ENCODE assay signal across 26 cellular contexts in the genomic region with DNA sequence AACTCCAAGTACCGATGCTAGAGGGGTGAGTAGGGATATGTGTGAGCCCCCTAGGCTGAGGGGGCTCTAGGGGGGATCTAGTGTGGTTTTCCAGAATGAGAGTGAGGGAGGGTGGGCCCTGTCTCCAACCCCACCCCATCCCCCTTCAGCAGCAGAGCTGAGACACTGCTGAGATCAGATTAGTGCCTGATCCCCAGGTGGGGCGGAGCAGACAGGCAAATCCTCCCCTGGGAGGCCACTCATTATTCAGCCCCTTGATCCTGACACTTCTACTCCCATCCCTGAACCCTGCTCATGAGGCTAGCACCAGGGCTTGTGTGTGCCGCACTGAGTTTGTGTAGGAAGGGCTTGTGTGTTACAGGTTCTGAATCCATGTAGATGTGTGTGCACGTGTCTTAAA. TPM values are rescaled to one million over a fixed set of nuclear protein-coding genes. Genes with fewer than 3 reads are reported as not detected.
A peak's percentile ranks its signal among the peaks of the same experiment; 100 is the strongest.
DNase-seq lines count a peak whose midpoint lies in the region; ATAC-seq and TF ChIP-seq lines count a peak whose summit lies in the region.
"Had no signal": no experiment of that assay in that cellular context is flagged by ENCODE, and none has a peak within 500 bp of the region (broad histone marks: within the 10 kb centered on the region; RNA-seq: fewer than 3 reads in every experiment).

No MANE protein-coding gene starts in this region.

- no peaks in the 10 kb centered on the region for H3K9me3 ChIP-seq in RWPE2 (ENCODE audit: severe bottlenecking)
- H3K9me3 ChIP-seq: HAP-1, prostate gland had no signal

- peak overlapping the region; percentile 10 for H3K4me3 Mint-ChIP-seq in glutamatergic neuron (ENCODE audit: unreplicated experiment)
- H3K4me3 Mint-ChIP-seq: central memory CD8-positive, alpha-beta T cell; natural killer cell treated with Interleukin-12 subunit alpha and Interleukin-12 subunit beta and Interleukin-15 and Interleukin-18, amount 100 ng/mL, for 72 hours; stimulated activated naive CD8-positive, alpha-beta T cell treated with anti-CD3 and anti-CD28 coated beads, Interleukin-15, Interleukin-2, amounts not matched to agents 100 ng/mL and 50 ng/mL, for 24 hours had no signal

- peaks cover 15% of the 10 kb centered on the region for H3K4me1 Mint-ChIP-seq in glutamatergic neuron (ENCODE audit: low read depth, unreplicated experiment)

- H3K36me3 ChIP-seq in RWPE2 (ENCODE audit: low read depth), result no peaks in the 10 kb centered on the region
- H3K36me3 ChIP-seq: HAP-1, prostate gland, upper lobe of left lung had no signal

- peaks cover 5% of the 10 kb centered on the region for H3K27me3 Mint-ChIP-seq in glutamatergic neuron (ENCODE audit: unreplicated experiment)
- H3K27me3 Mint-ChIP-seq: central memory CD8-positive, alpha-beta T cell had no signal

- no peak for ATAC-seq in RWPE2 (ENCODE audit: low read depth)
- ATAC-seq: natural killer cell treated with Interleukin-12 subunit alpha and Interleukin-12 subunit beta and Interleukin-15 and Interleukin-18, amount 100 ng/mL, for 72 hours had no signal

- DNase-seq in NCI-H1436 (lab: John Stamatoyannopoulos, UW), result peak; percentile 21
- DNase-seq in NCI-H1436 treated with DMSO at 0.1 percent for 48 hours (lab: John Stamatoyannopoulos, UW), result no peak
- peak; percentile 4 for DNase-seq in RWPE2 (ENCODE audit: low spot score)
- DNase-seq in glutamatergic neuron, result peak; percentile 43
- DNase-seq in SIG-M5 (lab: John Stamatoyannopoulos, UW), result no peak
- no peak for DNase-seq in activated CD4-positive, alpha-beta T cell treated with anti-CD3 and anti-CD28 coated beads for 4 hours
- DNase-seq in T-helper 9 cell, result no peak
- DNase-seq: activated CD4-positive, alpha-beta T cell treated with anti-CD3 and anti-CD28 coated beads, Interleukin-2, amount 50 U/mL, for 48 hours; activated gamma-delta T cell; effector memory CD4-positive, alpha-beta T cell; Karpas-422; NCI-H2081; NCI-H748 treated with DMSO at 0.1 percent for 48 hours; SHP77 treated with DMSO at 0.1 percent for 48 hours; stimulated activated CD4-positive, alpha-beta T cell treated with anti-CD3 and anti-CD28 coated beads, Interleukin-2, amount 100 ng/mL, for 48 hours; T-helper 1 cell; upper lobe of left lung had no signal

- no peaks in the 10 kb centered on the region for H3K9me3 Mint-ChIP-seq in glutamatergic neuron (ENCODE audit: unreplicated experiment)
- H3K9me3 Mint-ChIP-seq: central memory CD8-positive, alpha-beta T cell; natural killer cell treated with Interleukin-12 subunit alpha and Interleukin-12 subunit beta and Interleukin-15 and Interleukin-18, amount 100 ng/mL, for 72 hours had no signal

- no peak overlapping the region for H3K27ac Mint-ChIP-seq in glutamatergic neuron (ENCODE audit: unreplicated experiment)
- H3K27ac Mint-ChIP-seq: natural killer cell treated with Interleukin-12 subunit alpha and Interleukin-12 subunit beta and Interleukin-15 and Interleukin-18, amount 100 ng/mL, for 72 hours; stimulated activated naive CD8-positive, alpha-beta T cell treated with anti-CD3 and anti-CD28 coated beads, Interleukin-15, Interleukin-2, amounts not matched to agents 100 ng/mL and 50 ng/mL, for 24 hours had no signal

- no peak overlapping the region for H3K27ac ChIP-seq in RWPE2 (ENCODE audit: poor library complexity, severe bottlenecking)
- peak overlapping the region; percentile 61 for H3K27ac ChIP-seq in temporal lobe (ENCODE audit: low read depth, low read length)
- H3K27ac ChIP-seq: prostate gland, skin epidermis, upper lobe of left lung had no signal

- no peak overlapping the region for H3K4me3 ChIP-seq in RWPE2 (ENCODE audit: severe bottlenecking)
- H3K4me3 ChIP-seq: HAP-1, prostate gland, skin epidermis, upper lobe of left lung had no signal

- no peaks in the 10 kb centered on the region for H3K4me1 ChIP-seq in RWPE2 (ENCODE audit: insufficient read depth, poor library complexity, severe bottlenecking)
- H3K4me1 ChIP-seq: prostate gland had no signal

- TF ChIP-seq CTCF in RWPE2 (IDR thresholded peaks at IDR 0.05; ENCODE audit: poor library complexity, severe bottlenecking) (no peak), glutamatergic neuron (IDR thresholded peaks at IDR 0.05; ENCODE audit: partially characterized antibody, unreplicated experiment) (no peak)

- H3K27me3 ChIP-seq in RWPE2 (ENCODE audit: insufficient read depth, poor library complexity, severe bottlenecking), result peaks cover 5% of the 10 kb centered on the region

- H3K36me3 Mint-ChIP-seq in glutamatergic neuron (ENCODE audit: unreplicated experiment), result peaks cover 6% of the 10 kb centered on the region

RNA-seq across cellular contexts. Expression of a gene that starts 42.5 kb away (rescaled TPM):
- not detected for total RNA-seq in glutamatergic neuron (ENCODE audit: unreplicated experiment)
- total RNA-seq in temporal lobe, result not detected
- total RNA-seq: A172; Daoy; natural killer cell treated with Interleukin-12 subunit alpha and Interleukin-12 subunit beta and Interleukin-15 and Interleukin-18, amount 100 ng/mL, for 72 hours had no signal

RNA-seq across cellular contexts. Expression of a gene that starts 47.8 kb away (rescaled TPM):
- total RNA-seq in glutamatergic neuron (ENCODE audit: unreplicated experiment) (0.47 TPM), temporal lobe (2.7 TPM)
- total RNA-seq: A172, Daoy had no signal

Comparison
In these comparisons a context has a peak if more than half of its experiments do, and no peak if none do; other contexts are left out.
1. DNase-seq: peak in NCI-H1436 (single experiment), RWPE2 (single experiment) and glutamatergic neuron (single experiment); none in NCI-H1436 treated with DMSO at 0.1 percent for 48 hours (single experiment), SIG-M5 (single experiment), activated CD4-positive, alpha-beta T cell treated with anti-CD3 and anti-CD28 coated beads for 4 hours (0 of 2) and T-helper 9 cell (single experiment).